Comparison of ENCODE assay signal across 8 cellular contexts in the genomic region with DNA sequence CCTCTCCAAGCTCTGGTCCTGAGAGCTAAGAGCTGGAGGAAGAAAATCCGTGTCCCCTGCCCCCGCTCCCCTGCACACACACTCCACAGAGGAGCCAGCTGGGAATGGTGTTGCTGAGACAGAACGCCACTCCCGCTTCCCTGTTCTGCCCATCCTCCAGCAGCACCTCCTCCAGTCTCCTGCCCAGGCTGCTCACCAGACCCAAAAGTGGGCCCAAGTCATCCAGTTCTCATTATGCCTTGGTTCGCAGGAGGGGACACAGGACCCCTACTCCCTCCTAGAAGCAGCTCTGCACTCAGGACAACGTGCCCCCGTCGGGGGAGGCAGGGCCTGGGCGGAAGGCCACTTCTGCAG. TPM values are rescaled to one million over a fixed set of nuclear protein-coding genes. Genes with fewer than 3 reads are reported as not detected.
DNase-seq lines count a peak whose midpoint lies in the region; ATAC-seq and TF ChIP-seq lines count a peak whose summit lies in the region.

No MANE protein-coding gene starts in this region.

- DNase-seq in activated CD4-positive, alpha-beta T cell treated with anti-CD3 and anti-CD28 coated beads for 36 hours: no peak
- no peak for DNase-seq in activated CD4-positive, alpha-beta T cell treated with anti-CD3 and anti-CD28 coated beads for 48 hours
- DNase-seq in activated CD8-positive, alpha-beta T cell treated with anti-CD3 and anti-CD28 coated beads for 36 hours: no peak
- DNase-seq in right atrium auricular region (ENCODE audit: low spot score) (no peak), skeletal muscle cell (ENCODE audit: low read depth) (no peak), AG08396 (ENCODE audit: low spot score) (no peak)

- ATAC-seq in activated CD4-positive, alpha-beta T cell treated with anti-CD3 and anti-CD28 coated beads for 36 hours: no peak
- ATAC-seq in activated CD8-positive, alpha-beta T cell treated with anti-CD3 and anti-CD28 coated beads for 36 hours: no peak
- ATAC-seq in GM21576 (IDR thresholded peaks at IDR 0.05; ENCODE audit: unreplicated experiment) (no peak), GM21526 (IDR thresholded peaks at IDR 0.05; ENCODE audit: low FRiP score, unreplicated experiment) (no peak)

- H3K36me3 Mint-ChIP-seq in activated CD4-positive, alpha-beta T cell treated with anti-CD3 and anti-CD28 coated beads for 36 hours (ENCODE audit: low read depth): peaks cover 11% of the 10 kb centered on the region
- peaks cover 13% of the 10 kb centered on the region for H3K36me3 Mint-ChIP-seq in activated CD8-positive, alpha-beta T cell treated with anti-CD3 and anti-CD28 coated beads for 36 hours (ENCODE audit: low read depth)

- peaks cover 6% of the 10 kb centered on the region for H3K27me3 Mint-ChIP-seq in activated CD4-positive, alpha-beta T cell treated with anti-CD3 and anti-CD28 coated beads for 36 hours
- H3K27me3 Mint-ChIP-seq in activated CD8-positive, alpha-beta T cell treated with anti-CD3 and anti-CD28 coated beads for 36 hours: peaks cover 10% of the 10 kb centered on the region

- peak overlapping the region; percentile 89 for H3K27ac Mint-ChIP-seq in activated CD4-positive, alpha-beta T cell treated with anti-CD3 and anti-CD28 coated beads for 36 hours
- H3K27ac Mint-ChIP-seq in activated CD8-positive, alpha-beta T cell treated with anti-CD3 and anti-CD28 coated beads for 36 hours: peak overlapping the region; percentile 95

- no peaks in the 10 kb centered on the region for H3K27me3 ChIP-seq in right atrium auricular region

- intact Hi-C loops in activated CD4-positive, alpha-beta T cell treated with anti-CD3 and anti-CD28 coated beads for 36 hours (cut with DNase I, micrococcal nuclease): loop anchor here (2.0 to 10.0 kb wide), 2 partner anchors 35 to 453 kb away; a partner anchor contains a TSS
- intact Hi-C loops in activated CD8-positive, alpha-beta T cell treated with anti-CD3 and anti-CD28 coated beads for 36 hours (cut with micrococcal nuclease): no loop called here

- H3K4me3 ChIP-seq in right atrium auricular region (peak overlapping the region; percentile 84 to 90), skeletal muscle cell (ENCODE audit: low read depth, low read length) (peak overlapping the region; percentile 71)

- peaks cover under 1% of the 10 kb centered on the region for H3K36me3 ChIP-seq in right atrium auricular region

- no peaks in the 10 kb centered on the region for H3K9me3 ChIP-seq in right atrium auricular region

- peaks cover 33% of the 10 kb centered on the region for H3K4me1 Mint-ChIP-seq in activated CD4-positive, alpha-beta T cell treated with anti-CD3 and anti-CD28 coated beads for 36 hours
- H3K4me1 Mint-ChIP-seq in activated CD8-positive, alpha-beta T cell treated with anti-CD3 and anti-CD28 coated beads for 36 hours (ENCODE audit: low read depth): peaks cover 34% of the 10 kb centered on the region

- CTCF ChIA-PET in activated CD4-positive, alpha-beta T cell treated with anti-CD3 and anti-CD28 coated beads for 36 hours (lab: Charles Lee): interaction anchor here (1.5 to 2.6 kb wide), 3 partner anchors 7 to 34 kb away, joined by 3 to 10 read pairs (median 9); a partner anchor contains a TSS
- CTCF ChIA-PET in activated CD8-positive, alpha-beta T cell treated with anti-CD3 and anti-CD28 coated beads for 36 hours (lab: Charles Lee): interaction anchor here (1.3 to 4.7 kb wide), 4 partner anchors 9 to 135 kb away, joined by 3 to 31 read pairs (median 4); no protein-coding TSS in a partner anchor

- peaks cover 0 to 58% of the 10 kb centered on the region in 2 donors for H3K4me1 ChIP-seq in right atrium auricular region

- H3K9me3 Mint-ChIP-seq in activated CD4-positive, alpha-beta T cell treated with anti-CD3 and anti-CD28 coated beads for 36 hours (ENCODE audit: low read depth): no peaks in the 10 kb centered on the region
- no peaks in the 10 kb centered on the region for H3K9me3 Mint-ChIP-seq in activated CD8-positive, alpha-beta T cell treated with anti-CD3 and anti-CD28 coated beads for 36 hours

- POLR2A ChIA-PET in activated CD4-positive, alpha-beta T cell treated with anti-CD3 and anti-CD28 coated beads for 36 hours (lab: Charles Lee): interaction anchor here (1.4 kb wide), 1 partner anchor 34 kb away, joined by 3 read pairs; a partner anchor contains a TSS
- POLR2A ChIA-PET in activated CD8-positive, alpha-beta T cell treated with anti-CD3 and anti-CD28 coated beads for 36 hours (lab: Charles Lee): interaction anchor here (1.1 to 4.3 kb wide), 4 partner anchors 8 to 33 kb away, joined by 3 to 28 read pairs (median 10); a partner anchor contains a TSS

- peak overlapping the region; percentile 96 for H3K4me3 Mint-ChIP-seq in activated CD4-positive, alpha-beta T cell treated with anti-CD3 and anti-CD28 coated beads for 36 hours
- H3K4me3 Mint-ChIP-seq in activated CD8-positive, alpha-beta T cell treated with anti-CD3 and anti-CD28 coated beads for 36 hours: peak overlapping the region; percentile 94

- no peak for TF ChIP-seq CTCF in activated CD8-positive, alpha-beta T cell treated with anti-CD3 and anti-CD28 coated beads for 36 hours (IDR thresholded peaks at IDR 0.05)
- TF ChIP-seq CTCF in right atrium auricular region (IDR thresholded peaks at IDR 0.05): no peak

- peak overlapping the region; percentile 93 to 98 for H3K27ac ChIP-seq in right atrium auricular region

RNA-seq across cellular contexts. Expression of a gene that starts 0.9 kb away (rescaled TPM):
- total RNA-seq in activated CD4-positive, alpha-beta T cell treated with anti-CD3 and anti-CD28 coated beads for 36 hours: 1 to 10 TPM; 8.8 to 9.0 TPM
- total RNA-seq in activated CD8-positive, alpha-beta T cell treated with anti-CD3 and anti-CD28 coated beads for 36 hours: 1 to 10 TPM; 9.9 TPM
- 1 to 10 TPM; 4.4 to 7.4 TPM for total RNA-seq in right atrium auricular region

RNA-seq across cellular contexts. Expression of a gene that starts 5.5 kb away (rescaled TPM):
- 1 to 10 TPM; 3.4 to 4.0 TPM for total RNA-seq in activated CD4-positive, alpha-beta T cell treated with anti-CD3 and anti-CD28 coated beads for 36 hours
- 1 to 10 TPM; 5.8 to 9.1 TPM for total RNA-seq in activated CD8-positive, alpha-beta T cell treated with anti-CD3 and anti-CD28 coated beads for 36 hours
- 100 to 1,000 TPM; 546 to 707 TPM for total RNA-seq in right atrium auricular region

RNA-seq across cellular contexts. Expression of a gene that starts 34.3 kb away (rescaled TPM):
- 10 to 100 TPM; 24.2 to 25.1 TPM for total RNA-seq in activated CD4-positive, alpha-beta T cell treated with anti-CD3 and anti-CD28 coated beads for 36 hours
- total RNA-seq in activated CD8-positive, alpha-beta T cell treated with anti-CD3 and anti-CD28 coated beads for 36 hours: 10 to 100 TPM; 28.8 to 29.6 TPM
- 10 to 100 TPM; 16.1 to 17.7 TPM for total RNA-seq in right atrium auricular region

RNA-seq across cellular contexts. Expression of a gene that starts 34.6 kb away (rescaled TPM):
- 10 to 100 TPM; 39.6 to 41.7 TPM for total RNA-seq in activated CD4-positive, alpha-beta T cell treated with anti-CD3 and anti-CD28 coated beads for 36 hours
- total RNA-seq in activated CD8-positive, alpha-beta T cell treated with anti-CD3 and anti-CD28 coated beads for 36 hours: 10 to 100 TPM; 40.3 to 45.6 TPM
- 10 to 100 TPM; 21.3 to 53.2 TPM for total RNA-seq in right atrium auricular region

Comparison
In these comparisons a context has a peak if more than half of its experiments do, and no peak if none do; other contexts are left out.
1. RNA of a gene that starts 5.5 kb away (total RNA-seq): 546 to 707 TPM in right atrium auricular region; 5.8 to 9.1 TPM in activated CD8-positive, alpha-beta T cell treated with anti-CD3 and anti-CD28 coated beads for 36 hours and 3.4 to 4.0 TPM in activated CD4-positive, alpha-beta T cell treated with anti-CD3 and anti-CD28 coated beads for 36 hours; every median in the first group is over 10 times any median in the second.